ENCODE assay signal across 10 cellular contexts in genomic region chr5:102811962-102812361, GRCh38. TPM values are rescaled to one million over a fixed set of nuclear protein-coding genes. Genes with fewer than 3 reads are reported as not detected.
DNase-seq lines count a peak whose midpoint lies in the region; ATAC-seq lines count a peak whose summit lies in the region.
"Had no signal": no experiment of that assay in that cellular context is flagged by ENCODE, and none has a peak within 500 bp of the region (broad histone marks: within the 10 kb centered on the region; RNA-seq: fewer than 3 reads in every experiment).

No MANE protein-coding gene starts in this region.

- no peaks in the 10 kb centered on the region for H3K36me3 ChIP-seq in endocrine pancreas (ENCODE audit: control insufficient read depth, insufficient read depth, low read length)
- H3K36me3 ChIP-seq: esophagus muscularis mucosa had no signal

- H3K9ac ChIP-seq in endocrine pancreas (ENCODE audit: control insufficient read depth, insufficient read depth, low read length) = no peak overlapping the region

- peak; percentile 69 for ATAC-seq in HG03135 (IDR thresholded peaks at IDR 0.05; ENCODE audit: unreplicated experiment)
- no peak for ATAC-seq in HG02571 (IDR thresholded peaks at IDR 0.05; ENCODE audit: unreplicated experiment)
- no peak for ATAC-seq in esophagus mucosa

- peaks cover 43% of the 10 kb centered on the region for H3K4me1 ChIP-seq in endocrine pancreas (ENCODE audit: control insufficient read depth, insufficient read depth, low read length)

- peak; percentile 11 for DNase-seq in COLO829 (ENCODE audit: low spot score)
- DNase-seq in NCI-H2196 treated with DMSO at 0.1 percent for 48 hours (lab: John Stamatoyannopoulos, UW; ENCODE audit: unreplicated experiment) = peak; percentile 34
- no peak for DNase-seq in SKM-1 (lab: John Stamatoyannopoulos, UW; ENCODE audit: unreplicated experiment)
- DNase-seq in activated naive CD4-positive, alpha-beta T cell treated with Interleukin-2 at 50 U/mL for 16 hours = no peak
- DNase-seq: C1 segment of cervical spinal cord had no signal

- no peaks in the 10 kb centered on the region for H3K9me3 ChIP-seq in endocrine pancreas (ENCODE audit: control insufficient read depth, low read length)
- H3K9me3 ChIP-seq: esophagus muscularis mucosa had no signal

- peak overlapping the region; percentile 58 for H3K4me3 ChIP-seq in endocrine pancreas (ENCODE audit: control insufficient read depth, insufficient read depth, low read length)
- H3K4me3 ChIP-seq: esophagus muscularis mucosa had no signal

- H3K27me3 ChIP-seq in endocrine pancreas (ENCODE audit: control insufficient read depth, insufficient read depth, low read length) = no peaks in the 10 kb centered on the region
- H3K27me3 ChIP-seq: esophagus muscularis mucosa had no signal

RNA-seq across cellular contexts. Expression of gene PAM, which starts 56.9 kb away (rescaled TPM):
- 51.3 TPM for total RNA-seq in esophagus mucosa

Comparison
In these comparisons a context has a peak if more than half of its experiments do, and no peak if none do; other contexts are left out.
1. DNase-seq: peak in COLO829 (single experiment) and NCI-H2196 treated with DMSO at 0.1 percent for 48 hours (single experiment); none in SKM-1 (single experiment) and activated naive CD4-positive, alpha-beta T cell treated with Interleukin-2 at 50 U/mL for 16 hours (single experiment).